In genomic region chr6:150527100-150527499, GRCh38 we compare ENCODE assay signal across 20 cellular contexts.
DNase-seq lines count a peak whose midpoint lies in the region; ATAC-seq and TF ChIP-seq lines count a peak whose summit lies in the region.
"Had no signal": no experiment of that assay in that cellular context is flagged by ENCODE, and none has a peak within 500 bp of the region (broad histone marks: within the 10 kb centered on the region; RNA-seq: fewer than 3 reads in every experiment).

No MANE protein-coding gene starts in this region.

- no peak overlapping the region for H3K27ac Mint-ChIP-seq in neural progenitor cell
- H3K27ac Mint-ChIP-seq: activated naive CD8-positive, alpha-beta T cell treated with anti-CD3 and anti-CD28 coated beads, Interleukin-2, amount 10 ng/mL, durations not matched to agents 7 days and 5 days; activated T-helper 1 cell treated with anti-CD3 and anti-CD28 coated beads, Interleukin-12 subunit alpha, Interleukin-12 subunit beta, Interleukin-2, Interleukin-4 antibody, amounts not matched to agents 30 ng/mL and 10 ng/mL and 1 ng/mL, durations not matched to agents 14 hours and 24 hours and 36 hours; memory B cell; nephron progenitor cell; type B pancreatic cell had no signal

- intact Hi-C loops in PC-3 (cut with micrococcal nuclease), result no loop called here
- intact Hi-C loops in posterior cingulate gyrus (cut with DNase I), result no loop called here

- CTCF ChIA-PET in PC-3 (lab: Charles Lee), result no interaction called here

- ATAC-seq in PC-3 (no peak; the same call in 1 of the 2 replicates), HG03159 (IDR thresholded peaks at IDR 0.05; ENCODE audit: unreplicated experiment) (no peak)

- H3K36me3 ChIP-seq in PC-3 (ENCODE audit: low read depth, low read length) (no peaks in the 10 kb centered on the region), fibroblast of lung (ENCODE audit: control insufficient read depth, insufficient read depth, low read length) (no peaks in the 10 kb centered on the region), neural progenitor cell (no peaks in the 10 kb centered on the region)

- H3K4me2 ChIP-seq in PC-3 (ENCODE audit: low read length) (peak overlapping the region; percentile 51), fibroblast of lung (ENCODE audit: extremely low read depth, insufficient read depth, low read length) (no peak overlapping the region), neural progenitor cell (no peak overlapping the region)

- H3K4me3 Mint-ChIP-seq in neural progenitor cell, result no peak overlapping the region
- H3K4me3 Mint-ChIP-seq: activated naive CD8-positive, alpha-beta T cell treated with anti-CD3 and anti-CD28 coated beads, Interleukin-2, amount 10 ng/mL, durations not matched to agents 7 days and 5 days; activated T-helper 1 cell treated with anti-CD3 and anti-CD28 coated beads, Interleukin-12 subunit alpha, Interleukin-12 subunit beta, Interleukin-2, Interleukin-4 antibody, amounts not matched to agents 30 ng/mL and 10 ng/mL and 1 ng/mL, durations not matched to agents 14 hours and 24 hours and 36 hours; memory B cell; nephron progenitor cell; type B pancreatic cell had no signal

- H3K9me3 ChIP-seq in PC-3 (ENCODE audit: low read length) (no peaks in the 10 kb centered on the region), fibroblast of lung (ENCODE audit: control insufficient read depth, insufficient read depth, low read depth, low read length) (no peaks in the 10 kb centered on the region), neural progenitor cell (ENCODE audit: low read depth) (no peaks in the 10 kb centered on the region)

- BruUV-seq in PC-3 (replicated peaks; lab: Mats Ljungman, UMichigan), result no TSS peak

- peaks cover 3% of the 10 kb centered on the region for H3K27me3 Mint-ChIP-seq in neural progenitor cell (ENCODE audit: insufficient read depth, low read depth)

- H3K4me3 ChIP-seq in PC-3 (ENCODE audit: low read length) (no peak overlapping the region), fibroblast of lung (replicated peaks in 1 of 4; ENCODE audit: control extremely low read depth in 1 of 4, insufficient read depth in 1 of 4, low read depth in 3 of 4, low read length in 4 of 4) (no peak overlapping the region), neural progenitor cell (no peak overlapping the region)

- no peaks in the 10 kb centered on the region for H3K9me2 ChIP-seq in PC-3 (replicated peaks; ENCODE audit: low read length)

- H3F3A ChIP-seq in PC-3 (ENCODE audit: low read length, unreplicated experiment) (no peaks in the 10 kb centered on the region), neural progenitor cell (ENCODE audit: low read depth) (no peaks in the 10 kb centered on the region)

- H4K20me1 ChIP-seq in PC-3 (ENCODE audit: low read length), result no peaks in the 10 kb centered on the region
- no peaks in the 10 kb centered on the region for H4K20me1 ChIP-seq in fibroblast of lung (ENCODE audit: control insufficient read depth, extremely low read depth, insufficient read depth, low read length)
- H4K20me1 ChIP-seq in neural progenitor cell (ENCODE audit: low read depth), result no peaks in the 10 kb centered on the region

- H3K9ac ChIP-seq in PC-3 (ENCODE audit: low read length) (no peak overlapping the region), fibroblast of lung (ENCODE audit: insufficient read depth, low read length) (no peak overlapping the region), neural progenitor cell (no peak overlapping the region)

- H3K79me2 ChIP-seq in PC-3 (ENCODE audit: low read length) (no peaks in the 10 kb centered on the region), fibroblast of lung (ENCODE audit: control insufficient read depth, insufficient read depth, low read length) (no peaks in the 10 kb centered on the region), neural progenitor cell (ENCODE audit: low read depth) (no peaks in the 10 kb centered on the region)

- no peak overlapping the region for H2AFZ ChIP-seq in PC-3 (ENCODE audit: low read length)
- H2AFZ ChIP-seq in fibroblast of lung (ENCODE audit: low read length), result no peak overlapping the region
- no peak overlapping the region for H2AFZ ChIP-seq in neural progenitor cell (replicated peaks)

- H3K36me3 Mint-ChIP-seq in neural progenitor cell, result no peaks in the 10 kb centered on the region
- H3K36me3 Mint-ChIP-seq: activated naive CD8-positive, alpha-beta T cell treated with anti-CD3 and anti-CD28 coated beads, Interleukin-2, amount 10 ng/mL, durations not matched to agents 7 days and 5 days; memory B cell; type B pancreatic cell had no signal

- POLR2A ChIA-PET in PC-3 (lab: Charles Lee; ENCODE audit: unreplicated experiment), result no interaction called here

- H3K27me3 ChIP-seq in PC-3 (ENCODE audit: low read length), result no peaks in the 10 kb centered on the region
- H3K27me3 ChIP-seq in fibroblast of lung (ENCODE audit: control insufficient read depth, insufficient read depth, low read length), result no peaks in the 10 kb centered on the region
- no peaks in the 10 kb centered on the region for H3K27me3 ChIP-seq in neural progenitor cell

- no peak overlapping the region for H3K27ac ChIP-seq in PC-3 (ENCODE audit: low read length)
- no peak overlapping the region for H3K27ac ChIP-seq in fibroblast of lung (ENCODE audit: insufficient read depth, low read length)
- H3K27ac ChIP-seq in neural progenitor cell, result no peak overlapping the region

- TF ChIP-seq CTCF in PC-3 (conservative IDR thresholded peaks at IDR 0.05; ENCODE audit: low read depth, low read length) (no peak), fibroblast of lung (conservative IDR thresholded peaks at IDR 0.05 in 1 of 2, IDR thresholded peaks at IDR 0.05 in 1 of 2; ENCODE audit: low read depth in 1 of 2, low read length in 2 of 2) (no peak), neural progenitor cell (IDR thresholded peaks at IDR 0.05) (no peak)

- peaks cover 4% of the 10 kb centered on the region for H3K9me3 Mint-ChIP-seq in neural progenitor cell
- H3K9me3 Mint-ChIP-seq: activated naive CD8-positive, alpha-beta T cell treated with anti-CD3 and anti-CD28 coated beads, Interleukin-2, amount 10 ng/mL, durations not matched to agents 7 days and 5 days; activated T-helper 1 cell treated with anti-CD3 and anti-CD28 coated beads, Interleukin-12 subunit alpha, Interleukin-12 subunit beta, Interleukin-2, Interleukin-4 antibody, amounts not matched to agents 30 ng/mL and 10 ng/mL and 1 ng/mL, durations not matched to agents 14 hours and 24 hours and 36 hours; memory B cell; nephron progenitor cell had no signal

- H3K4me1 ChIP-seq in PC-3 (ENCODE audit: insufficient read depth, low read length) (peaks cover 6% of the 10 kb centered on the region; the same call in 1 of the 2 replicates), fibroblast of lung (ENCODE audit: control insufficient read depth, extremely low read depth, insufficient read depth, low read length) (no peaks in the 10 kb centered on the region), neural progenitor cell (no peaks in the 10 kb centered on the region)

- peak; percentile 34 for DNase-seq in EL
- peak; percentile 33 for DNase-seq in PC-3
- peak; percentile 38 to 62 for DNase-seq in fibroblast of lung (ENCODE audit: low read depth in 2 of 2)
- DNase-seq in stromal cell of bone marrow (ENCODE audit: low read depth), result peak; percentile 15
- no peak for DNase-seq in posterior cingulate gyrus
- DNase-seq in HPDE6-E6E7 (ENCODE audit: extremely low spot score), result no peak
- no peak for DNase-seq in neural progenitor cell (ENCODE audit: low spot score)
- DNase-seq: activated CD4-positive, CD25-positive, alpha-beta regulatory T cell treated with anti-CD3 and anti-CD28 coated beads, Interleukin-2, amount 50 U/mL, for 72 hours; activated naive CD8-positive, alpha-beta T cell treated with anti-CD3 and anti-CD28 coated beads, Interleukin-2, amount 10 ng/mL, durations not matched to agents 7 days and 5 days; AML-193; effector CD4-positive, alpha-beta T cell; NCI-H1436 treated with DMSO at 0.1 percent for 48 hours; NCI-H2171; nephron progenitor cell; OCI-M1; stimulated activated naive CD4-positive, alpha-beta T cell treated with Interleukin-2 at 50 U/mL for 16 hours had no signal

- peaks cover 9% of the 10 kb centered on the region for H3K4me1 Mint-ChIP-seq in neural progenitor cell
- H3K4me1 Mint-ChIP-seq: activated naive CD8-positive, alpha-beta T cell treated with anti-CD3 and anti-CD28 coated beads, Interleukin-2, amount 10 ng/mL, durations not matched to agents 7 days and 5 days had no signal

Comparison
In these comparisons a context has a peak if more than half of its experiments do, and no peak if none do; other contexts are left out.
1. DNase-seq: peak in EL (single experiment), PC-3 (single experiment), fibroblast of lung (2 of 2) and stromal cell of bone marrow (single experiment); none in posterior cingulate gyrus (0 of 10), HPDE6-E6E7 (single experiment) and neural progenitor cell (single experiment).